Comparison of ENCODE assay signal across 8 cellular contexts in the genomic region with DNA sequence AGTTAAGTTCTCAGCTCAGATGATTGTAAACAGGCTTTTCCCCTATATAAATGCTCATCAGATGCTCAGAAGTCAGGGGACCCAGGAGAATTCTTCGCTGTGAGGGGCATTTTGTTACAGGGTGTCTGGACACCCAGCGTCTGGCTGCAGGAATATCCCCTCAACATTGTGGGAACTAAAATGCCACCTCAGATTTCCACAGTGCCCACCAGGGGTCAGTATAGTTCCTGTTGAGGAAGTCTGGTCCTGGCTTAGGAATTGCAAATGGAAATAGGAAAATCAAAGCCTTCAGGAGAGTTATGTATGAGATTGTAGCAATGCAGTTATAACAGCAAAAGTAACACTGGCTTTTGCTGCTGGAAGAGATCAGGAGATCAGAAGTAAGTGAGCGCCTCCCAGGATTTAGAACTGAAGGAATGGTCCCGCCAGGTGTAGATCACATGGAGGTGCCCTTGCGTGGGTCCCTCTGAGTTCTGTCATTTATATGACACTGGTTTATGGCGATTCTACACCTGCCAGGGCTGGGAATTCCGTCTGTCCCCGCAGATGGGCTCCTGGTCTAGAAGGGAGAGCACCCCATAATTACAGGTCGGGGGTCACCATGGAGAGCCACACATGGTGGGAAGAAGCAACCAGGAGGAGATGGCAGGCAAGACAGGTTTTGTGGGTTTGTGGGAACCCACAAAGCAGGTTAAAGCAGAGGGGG. TPM values are rescaled to one million over a fixed set of nuclear protein-coding genes. Genes with fewer than 3 reads are reported as not detected.
A peak's percentile ranks its signal among the peaks of the same experiment; 100 is the strongest.
DNase-seq lines count a peak whose midpoint lies in the region; ATAC-seq, FAIRE-seq and TF ChIP-seq lines count a peak whose summit lies in the region.

No MANE protein-coding gene starts in this region.

- 46% methylated on average over 4 of the region's 9 CpGs for WGBS in mammary epithelial cell (ENCODE audit: low coverage, missing lambda C conversion rate)

- no peaks in the 10 kb centered on the region for H3F3A ChIP-seq in DOHH2 (ENCODE audit: control insufficient read depth, insufficient read depth)

- peak; percentile 76 for TF ChIP-seq CTCF in DOHH2 (IDR thresholded peaks at IDR 0.05; ENCODE audit: low read depth, low read length, poor library complexity, severe bottlenecking)
- TF ChIP-seq CTCF in Peyer's patch (IDR thresholded peaks at IDR 0.05), result peak; percentile 24 to 73 (median 70)
- TF ChIP-seq CTCF in mammary epithelial cell (conservative IDR thresholded peaks at IDR 0.05 in 1 of 2, IDR thresholded peaks at IDR 0.05 in 1 of 2; ENCODE audit: extremely low read depth in 1 of 2, insufficient read depth in 1 of 2, low read depth in 1 of 2, low read length in 2 of 2), result peak; percentile 76 to 85
- peak; percentile 72 to 83 (median 77) for TF ChIP-seq CTCF in keratinocyte (optimal IDR thresholded peaks at IDR 0.05 in 1 of 3, IDR thresholded peaks at IDR 0.05 in 1 of 3, conservative IDR thresholded peaks at IDR 0.05 in 1 of 3; ENCODE audit: extremely low read depth in 1 of 3, insufficient read depth in 2 of 3, low read length in 3 of 3)

- CTCF ChIA-PET in mammary epithelial cell (lab: Charles Lee; ENCODE audit: low non-redundant PET), result no interaction called here

- no peak for ATAC-seq in HG03378 (IDR thresholded peaks at IDR 0.05; ENCODE audit: unreplicated experiment)
- ATAC-seq in GM18873 (IDR thresholded peaks at IDR 0.05; ENCODE audit: low FRiP score, unreplicated experiment), result no peak

- dilution Hi-C loops in mammary epithelial cell (cut with HindIII; ENCODE audit: low sequenced_read_pairs), result no loop called here
- dilution Hi-C loops in keratinocyte (cut with MboI; ENCODE audit: extremely low pct_ligation_motif_present, low sequenced_read_pairs), result no loop called here

- H3K27ac ChIP-seq in DOHH2 (ENCODE audit: low read depth, low read length) (no peak overlapping the region), Peyer's patch (no peak overlapping the region), mammary epithelial cell (ENCODE audit: insufficient read depth, low read depth, low read length) (no peak overlapping the region), keratinocyte (ENCODE audit: control insufficient read depth, insufficient read depth, low read length) (no peak overlapping the region)

- H2AFZ ChIP-seq in mammary epithelial cell (ENCODE audit: low read depth, low read length) (no peak overlapping the region), keratinocyte (ENCODE audit: control insufficient read depth, low read length) (no peak overlapping the region)

- H3K9ac ChIP-seq in mammary epithelial cell (ENCODE audit: insufficient read depth, low read length), result no peak overlapping the region
- no peak overlapping the region for H3K9ac ChIP-seq in keratinocyte (ENCODE audit: control insufficient read depth, extremely low read depth, insufficient read depth, low read length)

- no peaks in the 10 kb centered on the region for H4K20me1 ChIP-seq in DOHH2 (ENCODE audit: control insufficient read depth, insufficient read depth, low read depth, low read length)
- H4K20me1 ChIP-seq in mammary epithelial cell (ENCODE audit: insufficient read depth, low read length), result no peaks in the 10 kb centered on the region
- H4K20me1 ChIP-seq in keratinocyte (ENCODE audit: control insufficient read depth, extremely low read depth, insufficient read depth, low read length), result no peaks in the 10 kb centered on the region

- no peaks in the 10 kb centered on the region for H3K27me3 ChIP-seq in DOHH2 (ENCODE audit: control insufficient read depth, low read length)
- no peaks in the 10 kb centered on the region for H3K27me3 ChIP-seq in Peyer's patch
- H3K27me3 ChIP-seq in mammary epithelial cell (ENCODE audit: insufficient read depth, low read length), result no peaks in the 10 kb centered on the region
- H3K27me3 ChIP-seq in keratinocyte (ENCODE audit: control insufficient read depth, extremely low read depth, insufficient read depth, low read length), result no peaks in the 10 kb centered on the region

- H3K9me3 ChIP-seq in DOHH2 (ENCODE audit: control insufficient read depth, insufficient read depth, low read length) (no peaks in the 10 kb centered on the region), Peyer's patch (no peaks in the 10 kb centered on the region), mammary epithelial cell (replicated peaks; ENCODE audit: insufficient read depth, low read length) (no peaks in the 10 kb centered on the region), keratinocyte (ENCODE audit: control insufficient read depth, low read depth, low read length) (no peaks in the 10 kb centered on the region)

- no peaks in the 10 kb centered on the region for H3K9me1 ChIP-seq in keratinocyte (ENCODE audit: control insufficient read depth, extremely low read depth, insufficient read depth, low read length)

- DNase-seq in HS-5 (ENCODE audit: low read depth) (peak; percentile 42), Peyer's patch (peak in 1 of 3 donors; percentile 73), mammary epithelial cell (peak; percentile 36), keratinocyte (ENCODE audit: low read depth, low spot score) (peak; percentile 25)
- peak in 2 of 3 experiments; percentile 17 to 22 for DNase-seq in stimulated activated CD4-positive, alpha-beta T cell treated with anti-CD3 and anti-CD28 coated beads, TNF-alpha, amount 100 ng/mL, for 24 hours (ENCODE audit: low read depth in 3 of 3)

- H3K4me2 ChIP-seq in DOHH2 (ENCODE audit: low read length), result no peak overlapping the region
- H3K4me2 ChIP-seq in mammary epithelial cell (ENCODE audit: insufficient read depth, low read depth, low read length), result no peak overlapping the region
- H3K4me2 ChIP-seq in keratinocyte (ENCODE audit: control insufficient read depth, extremely low read depth, insufficient read depth, low read depth, low read length), result no peak overlapping the region

- H3K4me3 ChIP-seq in DOHH2 (ENCODE audit: low read length) (no peak overlapping the region), Peyer's patch (no peak overlapping the region), mammary epithelial cell (replicated peaks in 1 of 3; ENCODE audit: insufficient read depth in 1 of 3, low read depth in 2 of 3, low read length in 3 of 3) (no peak overlapping the region), keratinocyte (ENCODE audit: control insufficient read depth in 2 of 3, extremely low read depth in 1 of 3, insufficient read depth in 2 of 3, low read depth in 1 of 3, low read length in 3 of 3) (no peak overlapping the region)

- no peak for FAIRE-seq in keratinocyte (lab: Jason Lieb, UNC)

- H3K36me3 ChIP-seq in DOHH2 (ENCODE audit: control insufficient read depth, low read length) (no peaks in the 10 kb centered on the region), Peyer's patch (peaks cover 0 to 14% (median 0%) of the 10 kb centered on the region in 3 donors), mammary epithelial cell (ENCODE audit: insufficient read depth, low read length) (no peaks in the 10 kb centered on the region), keratinocyte (ENCODE audit: control insufficient read depth in 2 of 2, extremely low read depth in 1 of 2, insufficient read depth in 2 of 2, low read length in 2 of 2) (no peaks in the 10 kb centered on the region)

- BruUV-seq in mammary epithelial cell (replicated peaks; lab: Mats Ljungman, UMichigan), result no TSS peak

- H3K4me1 ChIP-seq in DOHH2 (ENCODE audit: control insufficient read depth, low read length), result no peaks in the 10 kb centered on the region
- no peaks in the 10 kb centered on the region for H3K4me1 ChIP-seq in Peyer's patch
- H3K4me1 ChIP-seq in mammary epithelial cell (ENCODE audit: insufficient read depth, low read length), result no peaks in the 10 kb centered on the region
- no peaks in the 10 kb centered on the region for H3K4me1 ChIP-seq in keratinocyte (ENCODE audit: control insufficient read depth, extremely low read depth, insufficient read depth, low read length)

- no peak for TF ChIP-seq POLR2A in Peyer's patch (IDR thresholded peaks at IDR 0.05)

- in situ Hi-C loops in mammary epithelial cell (cut with MboI; ENCODE audit: low sequenced_read_pairs in 2 of 2), result loop anchor here in 1 of 2 donors (25.0 kb wide), 1 partner anchor 358 kb away; no protein-coding TSS in a partner anchor

- H3K79me2 ChIP-seq in DOHH2 (ENCODE audit: control insufficient read depth, low read length) (no peaks in the 10 kb centered on the region), mammary epithelial cell (ENCODE audit: insufficient read depth, low read length) (no peaks in the 10 kb centered on the region), keratinocyte (ENCODE audit: control insufficient read depth, insufficient read depth, low read length) (no peaks in the 10 kb centered on the region)

- intact Hi-C loops in mammary epithelial cell (cut with micrococcal nuclease), result loop anchor here (1.0 kb wide), 1 partner anchor 134 kb away; no protein-coding TSS in a partner anchor

- no peaks in the 10 kb centered on the region for H3K9me2 ChIP-seq in DOHH2 (replicated peaks; ENCODE audit: control insufficient read depth, low read length)

RNA-seq across cellular contexts. Expression of a gene that starts 47.1 kb away (rescaled TPM):
- 10 to 100 TPM; 14.3 to 23.5 (median 19.6) TPM for total RNA-seq in Peyer's patch
- total RNA-seq in mammary epithelial cell, result 100 to 1,000 TPM in 1 of 2 donors, 10 to 100 TPM in 1; 38.8 to 109 TPM
- polyA plus RNA-seq in mammary epithelial cell, result 131 TPM
- polyA minus RNA-seq in mammary epithelial cell, result 24.0 TPM
- 94.0 to 121 TPM (median 116 TPM) in 3 replicates for polyA plus RNA-seq in keratinocyte
- 55.9 TPM for polyA plus RNA-seq in keratinocyte (2011; ENCODE audit: low read depth)
- polyA plus RNA-seq in keratinocyte (2011; cell fraction: cytosol; rRNA removed), result 39.0 and 41.0 TPM in 2 replicates
- 161 and 249 TPM in 2 replicates for polyA plus RNA-seq in keratinocyte (2011; cell fraction: nucleus; rRNA removed)
- polyA plus RNA-seq in keratinocyte (2012; ENCODE audit: low replicate concordance), result 40.9 and 71.2 TPM in 2 replicates
- 14.8 to 28.4 TPM (median 23.2 TPM) in 3 replicates for polyA minus RNA-seq in keratinocyte
- polyA minus RNA-seq in keratinocyte (2011; cell fraction: cytosol; rRNA and poly(A)+ RNA removed), result 28.8 TPM
- 45.5 and 69.0 TPM in 2 replicates for polyA minus RNA-seq in keratinocyte (2011; cell fraction: nucleus; rRNA and poly(A)+ RNA removed)
